Comparison of ENCODE assay signal across 15 cellular contexts in genomic region chrX:110293658-110294453, GRCh38. TPM values are rescaled to one million over a fixed set of nuclear protein-coding genes. Genes with fewer than 3 reads are reported as not detected.
A peak's percentile ranks its signal among the peaks of the same experiment; 100 is the strongest.
DNase-seq lines count a peak whose midpoint lies in the region; ATAC-seq, FAIRE-seq and TF ChIP-seq lines count a peak whose summit lies in the region.
"Had no signal": no experiment of that assay in that cellular context is flagged by ENCODE, and none has a peak within 500 bp of the region (broad histone marks: within the 10 kb centered on the region; RNA-seq: fewer than 3 reads in every experiment).

No MANE protein-coding gene starts in this region.

- H3K9me1 ChIP-seq in K562 (ENCODE audit: control insufficient read depth, insufficient read depth, low read length): no peaks in the 10 kb centered on the region

- H3K36me3 ChIP-seq in K562 (ENCODE audit: control insufficient read depth, insufficient read depth, low read length): no peaks in the 10 kb centered on the region

- no peaks in the 10 kb centered on the region; a peak in 1 of 5 replicates for H3K4me1 ChIP-seq in K562 (replicated peaks in 1 of 2; ENCODE audit: control insufficient read depth in 2 of 2, insufficient read depth in 2 of 2, low read length in 2 of 2)
- no peaks in the 10 kb centered on the region for H3K4me1 ChIP-seq in foreskin keratinocyte

- no peak overlapping the region for H3K9ac ChIP-seq in K562 (ENCODE audit: insufficient read depth in 1 of 2, low read depth in 2 of 2, low read length in 2 of 2)

- intact Hi-C loops in K562 (cut with micrococcal nuclease): no loop called here

- no peak overlapping the region for H2AFZ ChIP-seq in K562 (ENCODE audit: low read depth, low read length)

- no peaks in the 10 kb centered on the region for H3K27me3 ChIP-seq in K562 (ENCODE audit: control insufficient read depth in 2 of 2, insufficient read depth in 2 of 2, low read length in 2 of 2)
- no peaks in the 10 kb centered on the region for H3K27me3 ChIP-seq in foreskin keratinocyte

- TF ChIP-seq CTCF in K562 (IDR thresholded peaks at IDR 0.05 in 2 of 3, conservative IDR thresholded peaks at IDR 0.05 in 1 of 3; ENCODE audit: insufficient read depth in 2 of 3, low read depth in 1 of 3, low read length in 3 of 3) (no peak), foreskin keratinocyte (conservative IDR thresholded peaks at IDR 0.05) (no peak)

- ATAC-seq in SK-N-SH treated with all-trans-retinoic acid at 6 μM for 48 hours: peak; percentile 50; the same call in 2 of the 3 replicates
- ATAC-seq in K562: peak; percentile 71
- ATAC-seq in foreskin keratinocyte: peak; percentile 51
- ATAC-seq in HG02610 (IDR thresholded peaks at IDR 0.05; ENCODE audit: unreplicated experiment): no peak

- TF ChIP-seq POLR2A in GM12891 (IDR thresholded peaks at IDR 0.05; ENCODE audit: low read depth, low read length) (no peak), K562 (conservative IDR thresholded peaks at IDR 0.05) (no peak)

- DNase-seq in GM12891 (ENCODE audit: insufficient read length, low spot score) (no peak), K562 (ENCODE audit: extremely low read depth in 1 of 4, low spot score in 3 of 4) (peak in 1 of 4 experiments; percentile 22), foreskin keratinocyte (no peak), iPS-NIHi7 (ENCODE audit: extremely low spot score) (no peak), NCI-H146 treated with DMSO at 0.1 percent for 48 hours (lab: John Stamatoyannopoulos, UW; ENCODE audit: unreplicated experiment) (no peak)
- DNase-seq: DMS53, GF-D8, Kasumi-1, NCI-H1694 treated with DMSO at 0.1 percent for 48 hours, NCI-H446, NCI-H526 treated with DMSO at 0.1 percent for 48 hours, Right ventricle myocardium superior had no signal

- TF ChIP-seq EP300 in K562 (IDR thresholded peaks at IDR 0.05; ENCODE audit: low read length): no peak

- BruUV-seq in K562 (replicated peaks; lab: Mats Ljungman, UMichigan): no TSS peak

- CTCF ChIA-PET in K562 (lab: Yijun Ruan, JAX; ENCODE audit: low intra/inter-chr PET ratio): no interaction called here

- H3K9me3 ChIP-seq in K562 (replicated peaks; ENCODE audit: control insufficient read depth, insufficient read depth, low read depth, low read length): 0 out of 2 replicates have a peak, but pooled peaks cover 4% of the 10 kb centered on the region

- H3K27ac ChIP-seq in K562 (ENCODE audit: extremely low read depth, low read depth, low read length): no peak overlapping the region
- H3K27ac ChIP-seq in foreskin keratinocyte: no peak overlapping the region

- POLR2A ChIA-PET in K562 (lab: Yijun Ruan, JAX): interaction anchor here (0.7 kb wide), 1 partner anchor 28 kb away, joined by 3 read pairs; no protein-coding TSS in a partner anchor

- no peaks in the 10 kb centered on the region for H4K20me1 ChIP-seq in K562 (replicated peaks; ENCODE audit: control insufficient read depth, insufficient read depth, low read length)

- peaks cover 78% of the 10 kb centered on the region for H3K79me2 ChIP-seq in K562 (ENCODE audit: control insufficient read depth, insufficient read depth, low read length)

- WGBS in K562 (ENCODE audit: insufficient coverage, low coverage, missing lambda C conversion rate): 47% methylated on average over 3 of the region's 3 CpGs

- H3K4me2 ChIP-seq in K562 (ENCODE audit: insufficient read depth, low read length): peak overlapping the region; percentile 4; the same call in 1 of the 2 replicates

- in situ Hi-C loops in K562 (cut with MboI): no loop called here

- TF ChIP-seq RAD21 in K562 (CRISPR knock-in tag; conservative IDR thresholded peaks at IDR 0.05 in 1 of 2, IDR thresholded peaks at IDR 0.05 in 1 of 2): no peak

- FAIRE-seq in GM12891 (lab: Jason Lieb, UNC) (peak; percentile 48), K562 (lab: Jason Lieb, UNC) (no peak)
- FAIRE-seq: A204.1 had no signal

- H3K4me3 ChIP-seq in K562: no peak overlapping the region

TF ChIP-seq in GM12891, 5 proteins besides CTCF, POLR2A, EP300 and RAD21:
- TF ChIP-seq PAX5 (IDR thresholded peaks at IDR 0.05; ENCODE audit: insufficient read depth, low read length, severe bottlenecking) (no peak), TAF1 (IDR thresholded peaks at IDR 0.05; ENCODE audit: low read depth, low read length) (no peak), POU2F2 (IDR thresholded peaks at IDR 0.05; ENCODE audit: low read depth, low read length) (no peak), SPI1 (IDR thresholded peaks at IDR 0.05; ENCODE audit: low read depth, low read length) (no peak), POLR2AphosphoS5 (IDR thresholded peaks at IDR 0.05; ENCODE audit: low read depth, low read length) (no peak)

TF ChIP-seq in SK-N-SH treated with all-trans-retinoic acid at 6 μM for 48 hours, 23 proteins besides CTCF, POLR2A, EP300 and RAD21 (continues in another document):
- no peak for TF ChIP-seq ZFP30 (CRISPR knock-in tag; IDR thresholded peaks at IDR 0.05)
- no peak for TF ChIP-seq CREB5 (CRISPR knock-in tag; IDR thresholded peaks at IDR 0.05; ENCODE audit: low read depth)
- TF ChIP-seq, protein P1, sequence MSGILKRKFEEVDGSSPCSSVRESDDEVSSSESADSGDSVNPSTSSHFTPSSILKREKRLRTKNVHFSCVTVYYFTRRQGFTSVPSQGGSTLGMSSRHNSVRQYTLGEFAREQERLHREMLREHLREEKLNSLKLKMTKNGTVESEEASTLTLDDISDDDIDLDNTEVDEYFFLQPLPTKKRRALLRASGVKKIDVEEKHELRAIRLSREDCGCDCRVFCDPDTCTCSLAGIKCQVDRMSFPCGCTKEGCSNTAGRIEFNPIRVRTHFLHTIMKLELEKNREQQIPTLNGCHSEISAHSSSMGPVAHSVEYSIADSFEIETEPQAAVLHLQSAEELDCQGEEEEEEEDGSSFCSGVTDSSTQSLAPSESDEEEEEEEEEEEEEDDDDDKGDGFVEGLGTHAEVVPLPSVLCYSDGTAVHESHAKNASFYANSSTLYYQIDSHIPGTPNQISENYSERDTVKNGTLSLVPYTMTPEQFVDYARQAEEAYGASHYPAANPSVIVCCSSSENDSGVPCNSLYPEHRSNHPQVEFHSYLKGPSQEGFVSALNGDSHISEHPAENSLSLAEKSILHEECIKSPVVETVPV (CRISPR knock-in tag; IDR thresholded peaks at IDR 0.05): no peak

TF ChIP-seq in K562, 482 proteins besides CTCF, POLR2A, EP300 and RAD21 (continues in another document):
- TF ChIP-seq ZNF699 (CRISPR knock-in tag; IDR thresholded peaks at IDR 0.05; ENCODE audit: insufficient replicate concordance) (no peak), FOXP1 (CRISPR knock-in tag; IDR thresholded peaks at IDR 0.05) (no peak), C11orf30 (IDR thresholded peaks at IDR 0.05; ENCODE audit: low read depth) (peak; percentile 42; the same call in 1 of the 2 replicates), SMC3 (conservative IDR thresholded peaks at IDR 0.05; ENCODE audit: insufficient read depth, low read depth, low read length) (no peak), ZNF217 (CRISPR knock-in tag; IDR thresholded peaks at IDR 0.05) (no peak), ZNF444 (CRISPR knock-in tag; IDR thresholded peaks at IDR 0.05) (no peak)
- TF ChIP-seq, protein P2, sequence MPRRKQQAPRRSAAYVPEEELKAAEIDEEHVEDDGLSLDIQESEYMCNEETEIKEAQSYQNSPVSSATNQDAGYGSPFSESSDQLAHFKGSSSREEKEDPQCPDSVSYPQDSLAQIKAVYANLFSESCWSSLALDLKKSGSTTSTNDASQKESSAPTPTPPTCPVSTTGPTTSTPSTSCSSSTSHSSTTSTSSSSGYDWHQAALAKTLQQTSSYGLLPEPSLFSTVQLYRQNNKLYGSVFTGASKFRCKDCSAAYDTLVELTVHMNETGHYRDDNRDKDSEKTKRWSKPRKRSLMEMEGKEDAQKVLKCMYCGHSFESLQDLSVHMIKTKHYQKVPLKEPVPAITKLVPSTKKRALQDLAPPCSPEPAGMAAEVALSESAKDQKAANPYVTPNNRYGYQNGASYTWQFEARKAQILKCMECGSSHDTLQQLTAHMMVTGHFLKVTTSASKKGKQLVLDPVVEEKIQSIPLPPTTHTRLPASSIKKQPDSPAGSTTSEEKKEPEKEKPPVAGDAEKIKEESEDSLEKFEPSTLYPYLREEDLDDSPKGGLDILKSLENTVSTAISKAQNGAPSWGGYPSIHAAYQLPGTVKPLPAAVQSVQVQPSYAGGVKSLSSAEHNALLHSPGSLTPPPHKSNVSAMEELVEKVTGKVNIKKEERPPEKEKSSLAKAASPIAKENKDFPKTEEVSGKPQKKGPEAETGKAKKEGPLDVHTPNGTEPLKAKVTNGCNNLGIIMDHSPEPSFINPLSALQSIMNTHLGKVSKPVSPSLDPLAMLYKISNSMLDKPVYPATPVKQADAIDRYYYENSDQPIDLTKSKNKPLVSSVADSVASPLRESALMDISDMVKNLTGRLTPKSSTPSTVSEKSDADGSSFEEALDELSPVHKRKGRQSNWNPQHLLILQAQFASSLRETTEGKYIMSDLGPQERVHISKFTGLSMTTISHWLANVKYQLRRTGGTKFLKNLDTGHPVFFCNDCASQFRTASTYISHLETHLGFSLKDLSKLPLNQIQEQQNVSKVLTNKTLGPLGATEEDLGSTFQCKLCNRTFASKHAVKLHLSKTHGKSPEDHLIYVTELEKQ (CRISPR knock-in tag; IDR thresholded peaks at IDR 0.05): no peak

RNA-seq across cellular contexts. Expression of gene AMMECR1, which starts 24.0 kb away (rescaled TPM):
- polyA plus RNA-seq in GM12891 (2012; ENCODE audit: low read depth, missing spikeins): 5.5 TPM
- 9.3 and 29.0 TPM in 2 replicates for total RNA-seq in K562 (2011; cell fraction: chromatin; rRNA removed; ENCODE audit: low replicate concordance)
- 9.2 and 10.7 TPM in 2 replicates for total RNA-seq in K562 (2011; cell fraction: nucleolus; rRNA removed)
- total RNA-seq in K562 (2011; cell fraction: nucleoplasm; rRNA removed): 24.3 and 40.2 TPM in 2 replicates
- total RNA-seq in K562 (2014; rRNA removed) (20.6 and 24.1 TPM in 2 replicates), K562 (2014; rRNA removed; fragmentation: Illumina TruSeq; extraction: Trizol) (34.8 and 40.7 TPM in 2 replicates), K562 (2015; rRNA removed; fragmentation: Illumina TruSeq; extraction: Trizol) (23.3 and 23.6 TPM in 2 replicates), K562 (2021) (30.5 and 33.9 TPM in 2 replicates), foreskin keratinocyte (17.3 and 20.0 TPM in 2 replicates)
- polyA plus RNA-seq in K562 (2011; rRNA removed) (29.3 and 36.7 TPM in 2 replicates), K562 (2014; fragmentation: Illumina TruSeq; extraction: Trizol) (27.6 and 35.8 TPM in 2 replicates), K562 (2014; fragmentation: Nextera tagmentation; extraction: Ambion mirVana) (10 to 100 TPM; 13.9 to 16.1 TPM), K562 (2014; rRNA removed) (17.9 and 18.6 TPM in 2 replicates), foreskin keratinocyte (5.3 and 5.8 TPM in 2 replicates)
- polyA plus RNA-seq in K562 (2011; cell fraction: cytosol; rRNA removed): 15.2 and 15.6 TPM in 2 replicates
- 20.0 and 20.8 TPM in 2 replicates for polyA plus RNA-seq in K562 (2011; cell fraction: nucleus; rRNA removed)
- polyA plus RNA-seq in K562 (2012): 12.4 and 19.0 TPM in 2 replicates
- 40.6 TPM in 2 replicates for polyA minus RNA-seq in K562 (2011; rRNA and poly(A)+ RNA removed)
- polyA minus RNA-seq in K562 (2011; cell fraction: cytosol; rRNA and poly(A)+ RNA removed): 11.6 and 20.1 TPM in 2 replicates
- polyA minus RNA-seq in K562 (2011; cell fraction: nucleus; rRNA and poly(A)+ RNA removed): 34.7 and 36.0 TPM in 2 replicates
